21 cellular contexts compared by ENCODE assay signal in the genomic region with DNA sequence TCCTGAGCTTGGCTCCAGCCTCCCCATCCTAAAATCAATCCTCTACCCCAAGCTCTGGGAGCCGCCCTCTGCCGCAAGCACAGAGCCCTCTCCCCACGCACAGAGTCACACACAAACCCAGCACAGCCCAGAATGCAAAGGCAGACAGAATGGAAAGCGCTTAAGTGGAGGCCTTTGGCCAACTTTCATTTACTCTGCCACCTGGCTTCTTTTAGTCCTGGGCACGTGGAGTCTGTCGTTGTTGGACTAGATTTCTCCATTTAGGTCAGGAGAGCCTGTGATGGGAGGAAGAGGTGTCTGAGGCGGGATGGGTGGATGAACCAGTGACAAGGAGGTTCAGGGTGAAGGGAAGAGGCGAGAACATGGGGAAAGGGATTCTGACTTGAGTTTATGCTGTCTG.
"Had no signal": no experiment of that assay in that cellular context is flagged by ENCODE, and none has a peak within 500 bp of the region (broad histone marks: within the 10 kb centered on the region; RNA-seq: fewer than 3 reads in every experiment).

No MANE protein-coding gene starts in this region.

- H3K4me3 ChIP-seq: heart right ventricle, left lung, lung, stomach, testis, uterus had no signal

- ATAC-seq: heart right ventricle; left lung; sciatic nerve; stimulated activated effector memory CD8-positive, alpha-beta T cell treated with anti-CD3 and anti-CD28 coated beads, Interleukin-12 subunit alpha, Interleukin-12 subunit beta, amount 100 ng/mL, for 72 hours; WTC11 had no signal

- H3K36me3 ChIP-seq: heart right ventricle, left lung, stomach, uterus had no signal

- H3K4me1 ChIP-seq: left lung, stomach, testis had no signal

- H3K27ac ChIP-seq: heart right ventricle, left lung, stomach, testis, uterus had no signal

- H3K27me3 ChIP-seq: heart right ventricle, testis, uterus had no signal

- H3K9me3 ChIP-seq: heart right ventricle, left lung, stomach, testis, uterus had no signal

- DNase-seq: activated naive CD4-positive, alpha-beta T cell; activated naive CD8-positive, alpha-beta T cell treated with anti-CD3 and anti-CD28 coated beads for 36 hours; activated T-cell treated with anti-CD3 and anti-CD28 coated beads, Interleukin-2, amount 50 U/mL, for 1 hour; amniotic stem cell; central memory CD4-positive, alpha-beta T cell; cortex of kidney; heart right ventricle; kidney; left lung; naive B cell; small intestine; stimulated activated CD4-positive, alpha-beta T cell treated with anti-CD3 and anti-CD28 coated beads, Interleukin-2, amount 100 ng/mL, for 24 hours; stomach; T1000; testis; trophoblast cell; uterus had no signal
